Comparison of ENCODE assay signal across 1 cellular context in genomic region chr11:626475-627272, GRCh38.
TF ChIP-seq lines count a peak whose summit lies in the region.

SCT (minus strand) TSS chr11:627181; CDS start chr11:627143, 38 bp downstream.

TF ChIP-seq in GM23338, 12 proteins besides CTCF, POLR2A, EP300 and RAD21 (continued from another document):
- TF ChIP-seq REST (IDR thresholded peaks at IDR 0.05; ENCODE audit: unreplicated experiment) (no peak), JUNB (IDR thresholded peaks at IDR 0.05; ENCODE audit: unreplicated experiment) (no peak), EZH2 (IDR thresholded peaks at IDR 0.05; ENCODE audit: low read depth, unreplicated experiment) (no peak), POLR2AphosphoS5 (IDR thresholded peaks at IDR 0.05; ENCODE audit: low read depth) (no peak), CREB1 (CRISPR knock-in tag; IDR thresholded peaks at IDR 0.05; ENCODE audit: low read depth) (no peak), ZNF114 (CRISPR knock-in tag; IDR thresholded peaks at IDR 0.05) (no peak), ZNF331 (CRISPR knock-in tag; IDR thresholded peaks at IDR 0.05; ENCODE audit: low read depth) (no peak), EZH2phosphoT487 (IDR thresholded peaks at IDR 0.05; ENCODE audit: unreplicated experiment) (no peak)
